In genomic region chr19:15631817-15632216, GRCh38 we compare ENCODE assay signal across 9 cellular contexts. TPM values are rescaled to one million over a fixed set of nuclear protein-coding genes. Genes with fewer than 3 reads are reported as not detected.
DNase-seq lines count a peak whose midpoint lies in the region; ATAC-seq and TF ChIP-seq lines count a peak whose summit lies in the region.
"Had no signal": no experiment of that assay in that cellular context is flagged by ENCODE, and none has a peak within 500 bp of the region (broad histone marks: within the 10 kb centered on the region; RNA-seq: fewer than 3 reads in every experiment).

No MANE protein-coding gene starts in this region.

- peak in 4 of 6 experiments; percentile 23 to 31 (median 28) for TF ChIP-seq CTCF in Peyer's patch (IDR thresholded peaks at IDR 0.05)
- no peak for TF ChIP-seq CTCF in tibial artery (IDR thresholded peaks at IDR 0.05)

- TF ChIP-seq POLR2A in Peyer's patch (IDR thresholded peaks at IDR 0.05) = no peak

- H3K9me3 Mint-ChIP-seq in effector memory CD8-positive, alpha-beta T cell = no peaks in the 10 kb centered on the region

- peak; percentile 61 for ATAC-seq in effector memory CD8-positive, alpha-beta T cell (replicated peaks)
- ATAC-seq in activated CD4-positive, CD25-positive, alpha-beta regulatory T cell treated with anti-CD3 and anti-CD28 coated beads, Interleukin-2, amount 50 U/mL, for 24 hours = no peak
- ATAC-seq in HG03045 (IDR thresholded peaks at IDR 0.05; ENCODE audit: unreplicated experiment) (no peak), GM21576 (IDR thresholded peaks at IDR 0.05; ENCODE audit: unreplicated experiment) (no peak)

- DNase-seq in 8988T (peak; percentile 27), G401 (ENCODE audit: low spot score) (peak; percentile 12), Peyer's patch (no peak), tibial artery (no peak)
- peak; percentile 3 to 25 (median 23) for DNase-seq in effector memory CD8-positive, alpha-beta T cell

- no peak overlapping the region for H3K27ac ChIP-seq in Peyer's patch
- H3K27ac ChIP-seq in tibial artery = no peak overlapping the region
- H3K27ac ChIP-seq: adrenal gland had no signal

- H3K4me1 Mint-ChIP-seq in effector memory CD8-positive, alpha-beta T cell (ENCODE audit: low read depth in 2 of 2) = peaks cover 5 to 6% of the 10 kb centered on the region in 2 donors

- H3K4me3 Mint-ChIP-seq in effector memory CD8-positive, alpha-beta T cell = no peak overlapping the region

- H3K4me1 ChIP-seq in Peyer's patch (no peaks in the 10 kb centered on the region), tibial artery (no peaks in the 10 kb centered on the region)
- H3K4me1 ChIP-seq: adrenal gland had no signal

- peaks cover 4% of the 10 kb centered on the region for H3K36me3 Mint-ChIP-seq in effector memory CD8-positive, alpha-beta T cell (ENCODE audit: insufficient read depth)

- H3K27me3 ChIP-seq in Peyer's patch = no peaks in the 10 kb centered on the region
- H3K27me3 ChIP-seq in tibial artery = peaks cover 0 to 39% of the 10 kb centered on the region in 2 donors

- H3K27ac Mint-ChIP-seq in effector memory CD8-positive, alpha-beta T cell = no peak overlapping the region

- H3K9me3 ChIP-seq in Peyer's patch (no peaks in the 10 kb centered on the region), tibial artery (no peaks in the 10 kb centered on the region)
- H3K9me3 ChIP-seq: adrenal gland had no signal

- in situ Hi-C loops in G401 (cut with HindIII; ENCODE audit: low sequenced_read_pairs) = no loop called here

- intact Hi-C loops in tibial artery (cut with DNase I; ENCODE audit: low total_unique reads) = no loop called here

- H3K36me3 ChIP-seq in Peyer's patch = no peaks in the 10 kb centered on the region
- H3K36me3 ChIP-seq in tibial artery = no peaks in the 10 kb centered on the region
- H3K36me3 ChIP-seq: adrenal gland had no signal

- no peak overlapping the region for H3K4me3 ChIP-seq in Peyer's patch
- H3K4me3 ChIP-seq in tibial artery = no peak overlapping the region
- H3K4me3 ChIP-seq: adrenal gland had no signal

- H3K27me3 Mint-ChIP-seq in effector memory CD8-positive, alpha-beta T cell = peaks cover 25 to 37% of the 10 kb centered on the region in 2 donors

RNA-seq across cellular contexts. Expression of gene CYP4F3, which starts 8.9 kb away (rescaled TPM):
- not detected in 2 replicates for total RNA-seq in G401 (2014; rRNA removed; shearing (Covaris generic))
- total RNA-seq in Peyer's patch = 100 to 1,000 TPM in 1 of 4 donors, 10 to 100 TPM in 3; 23.9 to 164 (median 73.9) TPM

RNA-seq across cellular contexts. Expression of gene CYP4F8, which starts 16.8 kb away (rescaled TPM):
- total RNA-seq in G401 (2014; rRNA removed; shearing (Covaris generic)) = not detected in 2 replicates
- total RNA-seq in Peyer's patch = not detected
- total RNA-seq: adrenal gland had no signal

RNA-seq across cellular contexts. Expression of gene CYP4F12, which starts 41.1 kb away (rescaled TPM):
- 5.3 and 19.4 TPM in 2 replicates for total RNA-seq in G401 (2014; rRNA removed; shearing (Covaris generic))
- total RNA-seq in Peyer's patch = 100 to 1,000 TPM in 3 of 4 donors, 10 to 100 TPM in 1; 64.4 to 736 (median 551) TPM

Comparison
In these comparisons a context has a peak if more than half of its experiments do, and no peak if none do; other contexts are left out.
1. DNase-seq: peak in 8988T (single experiment), G401 (single experiment) and effector memory CD8-positive, alpha-beta T cell (3 of 3); none in Peyer's patch (0 of 3) and tibial artery (0 of 2).
2. CTCF ChIP-seq: peak in Peyer's patch (4 of 6); none in tibial artery (0 of 2).
3. RNA of gene CYP4F3, which starts 8.9 kb away (total RNA-seq): 23.9 to 164 TPM in Peyer's patch; not detected in G401; every median in the first group is over 10 times any median in the second.